8 cellular contexts compared by ENCODE assay signal in the genomic region with DNA sequence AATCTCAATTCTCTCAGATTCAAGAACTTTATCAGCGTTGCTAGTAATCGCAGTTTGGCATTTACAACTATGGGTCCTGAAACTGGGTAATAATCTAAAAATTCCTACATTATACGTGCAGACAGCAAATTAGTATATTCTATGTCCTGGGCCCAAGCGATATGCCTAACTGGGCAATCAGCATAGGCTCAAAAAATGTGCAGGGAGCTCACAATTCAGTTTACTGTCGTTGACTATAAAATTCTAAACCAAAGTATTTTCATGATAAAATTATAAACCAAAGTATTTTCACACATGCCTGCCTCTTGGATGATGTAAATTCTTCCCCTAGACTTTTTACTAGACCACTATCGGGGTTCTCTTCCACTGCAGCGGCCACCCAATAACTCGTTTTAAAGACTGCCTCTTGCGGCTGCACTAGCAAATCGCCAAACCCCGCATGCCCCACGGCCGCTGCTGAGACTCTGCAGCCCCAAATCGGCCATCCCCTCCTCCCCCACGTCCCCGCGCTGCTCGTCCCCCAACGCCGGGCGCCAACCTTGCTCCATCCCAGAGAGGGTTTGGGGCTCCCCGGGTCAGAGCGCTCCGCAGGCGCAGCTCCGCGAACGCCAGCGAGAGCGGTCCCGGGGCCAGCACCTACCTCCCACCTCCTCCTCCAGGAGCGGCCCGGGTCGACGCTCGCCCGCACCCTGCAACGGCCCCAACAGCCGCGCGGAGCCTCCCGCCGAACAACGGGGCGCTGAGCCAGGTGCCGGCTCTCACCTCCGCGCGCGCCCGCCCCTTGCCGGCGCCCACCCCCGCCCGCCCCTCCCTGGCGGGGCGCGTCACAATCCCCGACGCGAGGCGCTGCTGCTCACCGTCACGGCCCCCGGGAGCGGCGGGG. TPM values are rescaled to one million over a fixed set of nuclear protein-coding genes. Genes with fewer than 3 reads are reported as not detected.
DNase-seq lines count a peak whose midpoint lies in the region; ATAC-seq, FAIRE-seq and TF ChIP-seq lines count a peak whose summit lies in the region.

No MANE protein-coding gene starts in this region.

- in situ Hi-C loops in GM13977 (cut with MboI; ENCODE audit: low pct_unique_long_range_greater_than_20kb, low sequenced_read_pairs, unreplicated experiment), result no loop called here

- peak overlapping the region; percentile 69 for H3K9ac ChIP-seq in keratinocyte (ENCODE audit: control insufficient read depth, extremely low read depth, insufficient read depth, low read length)

- peaks cover 0 to 9% (median 0%) of the 10 kb centered on the region in 5 experiments for H3K9me3 Mint-ChIP-seq in brain

- ATAC-seq in HG03196 (IDR thresholded peaks at IDR 0.05; ENCODE audit: unreplicated experiment), result peak; percentile 55

- H3K36me3 ChIP-seq in keratinocyte (ENCODE audit: control insufficient read depth in 2 of 2, extremely low read depth in 1 of 2, insufficient read depth in 2 of 2, low read length in 2 of 2), result no peaks in the 10 kb centered on the region

- peak overlapping the region; percentile 74 to 95 (median 93) for H3K27ac Mint-ChIP-seq in brain

- peak overlapping the region; percentile 89 to 96 (median 93) for H3K4me3 Mint-ChIP-seq in brain

- DNase-seq in AG20443 (ENCODE audit: low spot score), result peak; percentile 59
- no peak for DNase-seq in GM13977 (ENCODE audit: low spot score)
- peak; percentile 33 for DNase-seq in NOMO-1 treated with DMSO at 0.1 percent for 48 hours (lab: John Stamatoyannopoulos, UW; ENCODE audit: unreplicated experiment)
- DNase-seq in keratinocyte (ENCODE audit: low read depth, low spot score), result no peak
- peak; percentile 12 to 29 for DNase-seq in stimulated activated CD4-positive, alpha-beta T cell treated with anti-CD3 and anti-CD28 coated beads, Interleukin-1b, Interleukin-23, amount 100 ng/mL, for 4 hours (ENCODE audit: low read depth in 2 of 2)
- DNase-seq in inferior parietal cortex (ENCODE audit: extremely low spot score), result no peak

- H3K27me3 Mint-ChIP-seq in brain, result no peaks in the 10 kb centered on the region

- no peak for FAIRE-seq in keratinocyte (lab: Jason Lieb, UNC)

- H3K79me2 ChIP-seq in keratinocyte (ENCODE audit: control insufficient read depth, insufficient read depth, low read length), result peaks cover 21% of the 10 kb centered on the region

- H3K4me2 ChIP-seq in keratinocyte (ENCODE audit: control insufficient read depth, extremely low read depth, insufficient read depth, low read depth, low read length), result peak overlapping the region; percentile 99

- TF ChIP-seq CTCF in GM13977 (IDR thresholded peaks at IDR 0.05; ENCODE audit: extremely low read depth, insufficient read depth, missing control alignments) (peak; percentile 41), brain (conservative IDR thresholded peaks at IDR 0.05) (peak; percentile 37 to 63), keratinocyte (optimal IDR thresholded peaks at IDR 0.05 in 1 of 3, IDR thresholded peaks at IDR 0.05 in 1 of 3, conservative IDR thresholded peaks at IDR 0.05 in 1 of 3; ENCODE audit: extremely low read depth in 1 of 3, insufficient read depth in 2 of 3, low read length in 3 of 3) (peak; percentile 24 to 37 (median 30))

- dilution Hi-C loops in keratinocyte (cut with MboI; ENCODE audit: extremely low pct_ligation_motif_present, low sequenced_read_pairs), result no loop called here

- H3K4me1 Mint-ChIP-seq in brain, result peaks cover 55% of the 10 kb centered on the region

- H3K4me3 ChIP-seq in keratinocyte (ENCODE audit: control insufficient read depth in 2 of 3, extremely low read depth in 1 of 3, insufficient read depth in 2 of 3, low read depth in 1 of 3, low read length in 3 of 3), result peak overlapping the region; percentile 71 to 90 (median 86)

- H3K9me3 ChIP-seq in keratinocyte (ENCODE audit: control insufficient read depth, low read depth, low read length), result no peaks in the 10 kb centered on the region

- no peaks in the 10 kb centered on the region for H4K20me1 ChIP-seq in keratinocyte (ENCODE audit: control insufficient read depth, extremely low read depth, insufficient read depth, low read length)

- no peaks in the 10 kb centered on the region for H3K27me3 ChIP-seq in keratinocyte (ENCODE audit: control insufficient read depth, extremely low read depth, insufficient read depth, low read length)

- no peaks in the 10 kb centered on the region for H3K36me3 Mint-ChIP-seq in brain

- peak overlapping the region; percentile 56 for H3K27ac ChIP-seq in keratinocyte (ENCODE audit: control insufficient read depth, insufficient read depth, low read length)

- peak overlapping the region; percentile 75 for H2AFZ ChIP-seq in keratinocyte (ENCODE audit: control insufficient read depth, low read length)

- peaks cover 27% of the 10 kb centered on the region for H3K4me1 ChIP-seq in keratinocyte (ENCODE audit: control insufficient read depth, extremely low read depth, insufficient read depth, low read length)

- H3K9me1 ChIP-seq in keratinocyte (ENCODE audit: control insufficient read depth, extremely low read depth, insufficient read depth, low read length), result no peaks in the 10 kb centered on the region

RNA-seq across cellular contexts. Expression of gene SSX2IP, which starts 0.5 kb away (rescaled TPM):
- polyA plus RNA-seq in brain (ENCODE audit: insufficient read depth, low read depth, low replicate concordance), result 8.5 TPM
- 5.1 to 13.0 TPM (median 7.2 TPM) in 3 replicates for polyA plus RNA-seq in keratinocyte
- polyA plus RNA-seq in keratinocyte (2011; ENCODE audit: low read depth), result 9.2 TPM
- polyA plus RNA-seq in keratinocyte (2011; cell fraction: cytosol; rRNA removed), result 6.0 and 9.9 TPM in 2 replicates
- polyA plus RNA-seq in keratinocyte (2011; cell fraction: nucleus; rRNA removed), result 7.4 and 8.9 TPM in 2 replicates
- 3.7 and 9.3 TPM in 2 replicates for polyA plus RNA-seq in keratinocyte (2012; ENCODE audit: low replicate concordance)
- polyA minus RNA-seq in keratinocyte, result 3.7 to 10.0 TPM (median 5.2 TPM) in 3 replicates
- 13.8 TPM for polyA minus RNA-seq in keratinocyte (2011; cell fraction: cytosol; rRNA and poly(A)+ RNA removed)
- 3.5 and 9.0 TPM in 2 replicates for polyA minus RNA-seq in keratinocyte (2011; cell fraction: nucleus; rRNA and poly(A)+ RNA removed)

Comparison
In these comparisons a context has a peak if more than half of its experiments do, and no peak if none do; other contexts are left out.
1. DNase-seq: peak in AG20443 (single experiment), NOMO-1 treated with DMSO at 0.1 percent for 48 hours (single experiment) and stimulated activated CD4-positive, alpha-beta T cell treated with anti-CD3 and anti-CD28 coated beads, Interleukin-1b, Interleukin-23, amount 100 ng/mL, for 4 hours (2 of 2); none in GM13977 (single experiment), keratinocyte (single experiment) and inferior parietal cortex (single experiment).
2. Peak in every context shown above with its lines, with median percentiles within 50 percentile points of each other: CTCF ChIP-seq.